In the genomic region with DNA sequence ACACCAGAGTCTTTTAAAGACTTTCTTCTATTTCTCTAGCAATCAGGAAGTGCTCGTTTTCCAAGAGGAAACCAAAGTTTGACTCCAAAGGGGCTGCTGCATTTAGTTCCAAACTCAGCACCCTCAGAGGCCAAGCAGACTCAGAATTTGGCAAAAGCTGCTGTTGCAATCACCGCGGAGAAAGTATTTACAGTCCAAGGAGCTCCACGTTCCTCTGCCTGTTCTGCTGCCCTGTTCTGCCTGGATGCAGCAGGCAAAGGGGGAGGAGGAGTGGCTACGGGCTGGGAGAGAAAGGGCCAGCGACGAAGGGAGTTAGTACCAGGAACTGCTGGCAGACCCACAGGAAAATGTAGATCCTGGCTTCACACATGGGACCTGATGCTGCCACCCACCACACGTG, we compare ENCODE assay signal across 1 cellular context.
TF ChIP-seq lines count a peak whose summit lies in the region.

No MANE protein-coding gene starts in this region.

TF ChIP-seq in IMR-90, 13 proteins besides CTCF, POLR2A, EP300 and RAD21:
- TF ChIP-seq, protein P1, sequence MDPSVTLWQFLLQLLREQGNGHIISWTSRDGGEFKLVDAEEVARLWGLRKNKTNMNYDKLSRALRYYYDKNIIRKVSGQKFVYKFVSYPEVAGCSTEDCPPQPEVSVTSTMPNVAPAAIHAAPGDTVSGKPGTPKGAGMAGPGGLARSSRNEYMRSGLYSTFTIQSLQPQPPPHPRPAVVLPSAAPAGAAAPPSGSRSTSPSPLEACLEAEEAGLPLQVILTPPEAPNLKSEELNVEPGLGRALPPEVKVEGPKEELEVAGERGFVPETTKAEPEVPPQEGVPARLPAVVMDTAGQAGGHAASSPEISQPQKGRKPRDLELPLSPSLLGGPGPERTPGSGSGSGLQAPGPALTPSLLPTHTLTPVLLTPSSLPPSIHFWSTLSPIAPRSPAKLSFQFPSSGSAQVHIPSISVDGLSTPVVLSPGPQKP (IDR thresholded peaks at IDR 0.05; ENCODE audit: borderline replicate concordance, low read depth, low read length): no peak
- no peak for TF ChIP-seq MAZ (IDR thresholded peaks at IDR 0.05; ENCODE audit: borderline replicate concordance, low read depth, low read length)
- TF ChIP-seq CHD1 (IDR thresholded peaks at IDR 0.05; ENCODE audit: low read depth, low read length): no peak
- TF ChIP-seq RCOR1 (IDR thresholded peaks at IDR 0.05; ENCODE audit: insufficient replicate concordance, low read length): no peak
- no peak for TF ChIP-seq BHLHE40 (IDR thresholded peaks at IDR 0.05; ENCODE audit: low read depth, low read length)
- TF ChIP-seq RFX5 (IDR thresholded peaks at IDR 0.05; ENCODE audit: low read depth, low read length): no peak
- TF ChIP-seq CEBPB (IDR thresholded peaks at IDR 0.05; ENCODE audit: low read depth, low read length): no peak
- TF ChIP-seq, protein P2, sequence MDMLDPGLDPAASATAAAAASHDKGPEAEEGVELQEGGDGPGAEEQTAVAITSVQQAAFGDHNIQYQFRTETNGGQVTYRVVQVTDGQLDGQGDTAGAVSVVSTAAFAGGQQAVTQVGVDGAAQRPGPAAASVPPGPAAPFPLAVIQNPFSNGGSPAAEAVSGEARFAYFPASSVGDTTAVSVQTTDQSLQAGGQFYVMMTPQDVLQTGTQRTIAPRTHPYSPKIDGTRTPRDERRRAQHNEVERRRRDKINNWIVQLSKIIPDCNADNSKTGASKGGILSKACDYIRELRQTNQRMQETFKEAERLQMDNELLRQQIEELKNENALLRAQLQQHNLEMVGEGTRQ (IDR thresholded peaks at IDR 0.05; ENCODE audit: low read depth, low read length): no peak
- TF ChIP-seq MAFK (IDR thresholded peaks at IDR 0.05; ENCODE audit: low read depth, low read length): no peak
- no peak for TF ChIP-seq SMC3 (IDR thresholded peaks at IDR 0.05; ENCODE audit: low read depth, low read length)
- TF ChIP-seq MXI1 (IDR thresholded peaks at IDR 0.05; ENCODE audit: borderline replicate concordance, low read depth, low read length): no peak
- TF ChIP-seq FOS (IDR thresholded peaks at IDR 0.05; ENCODE audit: low read depth, low read length): no peak
- TF ChIP-seq NFE2L2 (IDR thresholded peaks at IDR 0.05; ENCODE audit: low read depth, low read length): no peak
